In the genomic region with DNA sequence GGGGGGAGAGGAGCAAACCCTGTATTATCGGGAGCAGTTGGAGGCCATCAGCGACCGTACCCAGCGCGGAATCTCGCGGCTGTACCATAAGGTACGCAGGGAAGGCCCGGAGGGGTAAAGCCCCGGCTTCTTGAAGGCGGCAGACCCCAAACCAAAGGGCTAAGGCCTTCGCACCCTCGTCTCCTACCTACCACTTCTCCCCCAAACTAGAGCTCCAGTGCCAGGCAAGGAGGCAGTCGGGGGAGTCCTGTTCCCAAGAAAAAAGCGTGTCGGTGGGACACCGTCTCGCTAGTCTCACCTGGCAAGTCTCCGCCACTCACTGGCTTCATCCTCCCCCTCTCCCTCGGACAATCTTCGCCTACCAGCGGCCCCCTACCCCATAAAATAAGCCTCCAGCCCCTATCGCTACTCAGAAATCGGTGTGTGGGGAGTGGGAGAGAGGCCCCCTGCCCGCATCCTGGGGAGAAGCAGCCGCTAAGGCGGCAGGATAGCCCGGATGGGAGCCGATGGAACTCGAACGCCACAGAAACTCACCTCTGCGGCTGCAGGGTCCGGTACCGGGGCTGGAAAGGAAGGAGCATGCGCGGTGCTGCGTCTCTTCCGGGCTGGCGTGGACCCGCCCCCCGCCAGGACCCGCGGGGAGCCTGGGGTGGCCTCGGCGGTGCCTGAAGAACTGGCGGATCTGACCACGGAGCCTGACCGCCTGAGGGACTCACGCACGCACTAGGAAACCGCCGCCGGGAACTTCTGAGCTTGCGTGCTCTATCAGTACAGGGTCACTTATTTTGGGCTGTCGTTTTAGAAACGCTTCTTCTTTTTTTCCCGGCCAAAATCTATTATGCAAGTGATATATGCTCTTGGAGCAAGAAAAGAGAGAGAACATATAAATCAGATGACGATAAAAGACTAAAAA, we compare ENCODE assay signal across 1 cellular context.
TF ChIP-seq lines count a peak whose summit lies in the region.

TSS of gene RPS10 (minus strand) at position 572 of the 913 bp plus-strand sequence. CDS start 848 bp downstream, outside the sequence.

TF ChIP-seq in HepG2, 621 proteins besides CTCF, POLR2A, EP300 and RAD21 (continued from another document and continues in another):
- TF ChIP-seq ZNF407 (CRISPR knock-in tag; IDR thresholded peaks at IDR 0.05; ENCODE audit: not compliant biosample characterization) (peak; percentile 75), SRSF9 (IDR thresholded peaks at IDR 0.05; ENCODE audit: borderline replicate concordance, insufficient read depth, low read depth, low read length, poor library complexity, severe bottlenecking) (no peak), ZNF530 (CRISPR knock-in tag; IDR thresholded peaks at IDR 0.05; ENCODE audit: low read depth) (no peak), E2F5 (CRISPR knock-in tag; conservative IDR thresholded peaks at IDR 0.05) (no peak), ZKSCAN5 (CRISPR knock-in tag; IDR thresholded peaks at IDR 0.05) (no peak), KAT7 (CRISPR knock-in tag; IDR thresholded peaks at IDR 0.05; ENCODE audit: borderline replicate concordance) (peak; percentile 76; the same call in 1 of the 2 replicates), ZNF124 (CRISPR knock-in tag; IDR thresholded peaks at IDR 0.05) (peak; percentile 63; the same call in 1 of the 2 replicates), ARNT2 (CRISPR knock-in tag; IDR thresholded peaks at IDR 0.05; ENCODE audit: low read depth) (peak; percentile 66; the same call in 1 of the 2 replicates), SRSF4 (IDR thresholded peaks at IDR 0.05; ENCODE audit: low read depth, low read length, poor library complexity, severe bottlenecking) (no peak), GPN1 (CRISPR knock-in tag; IDR thresholded peaks at IDR 0.05; ENCODE audit: borderline replicate concordance) (no peak), ZNF17 (CRISPR knock-in tag; IDR thresholded peaks at IDR 0.05) (no peak), ZBTB25 (CRISPR knock-in tag; IDR thresholded peaks at IDR 0.05) (peak; percentile 78), ZNF781 (CRISPR knock-in tag; IDR thresholded peaks at IDR 0.05; ENCODE audit: borderline replicate concordance, not compliant biosample characterization) (peak; percentile 73), PAWR (CRISPR knock-in tag; IDR thresholded peaks at IDR 0.05; ENCODE audit: borderline replicate concordance) (no peak), PATZ1 (CRISPR knock-in tag; IDR thresholded peaks at IDR 0.05) (peak; percentile 23; the same call in 1 of the 2 replicates), ZNF644 (CRISPR knock-in tag; IDR thresholded peaks at IDR 0.05; ENCODE audit: low read depth) (no peak), CSRNP2 (CRISPR knock-in tag; conservative IDR thresholded peaks at IDR 0.05; ENCODE audit: low read depth) (no peak), KLF9 (CRISPR knock-in tag; IDR thresholded peaks at IDR 0.05; ENCODE audit: low read depth) (no peak), ZNF550 (CRISPR knock-in tag; IDR thresholded peaks at IDR 0.05; ENCODE audit: borderline replicate concordance) (no peak), CHD2 (IDR thresholded peaks at IDR 0.05; ENCODE audit: low read depth, low read length) (no peak), ZNF10 (CRISPR knock-in tag; IDR thresholded peaks at IDR 0.05; ENCODE audit: borderline replicate concordance, low read depth) (no peak), ZFP1 (CRISPR knock-in tag; IDR thresholded peaks at IDR 0.05) (no peak), ZNF83 (CRISPR knock-in tag; IDR thresholded peaks at IDR 0.05; ENCODE audit: borderline replicate concordance) (no peak), THAP11 (CRISPR knock-in tag; IDR thresholded peaks at IDR 0.05) (peak; percentile 88), ZFP82 (CRISPR knock-in tag; IDR thresholded peaks at IDR 0.05; ENCODE audit: borderline replicate concordance) (peak; percentile 86), ZNF224 (CRISPR knock-in tag; IDR thresholded peaks at IDR 0.05) (peak; percentile 72; the same call in 1 of the 2 replicates), DNMT3B (CRISPR knock-in tag; conservative IDR thresholded peaks at IDR 0.05) (peak; percentile 65; the same call in 1 of the 2 replicates), ATF7 (IDR thresholded peaks at IDR 0.05) (no peak), ATF7 (CRISPR knock-in tag; IDR thresholded peaks at IDR 0.05) (0 out of 2 replicates have a peak, but pooled peaks have one; percentile 43), RCOR2 (CRISPR knock-in tag; IDR thresholded peaks at IDR 0.05) (no peak), ATM (IDR thresholded peaks at IDR 0.05; ENCODE audit: borderline replicate concordance) (no peak)
- TF ChIP-seq, protein P1, sequence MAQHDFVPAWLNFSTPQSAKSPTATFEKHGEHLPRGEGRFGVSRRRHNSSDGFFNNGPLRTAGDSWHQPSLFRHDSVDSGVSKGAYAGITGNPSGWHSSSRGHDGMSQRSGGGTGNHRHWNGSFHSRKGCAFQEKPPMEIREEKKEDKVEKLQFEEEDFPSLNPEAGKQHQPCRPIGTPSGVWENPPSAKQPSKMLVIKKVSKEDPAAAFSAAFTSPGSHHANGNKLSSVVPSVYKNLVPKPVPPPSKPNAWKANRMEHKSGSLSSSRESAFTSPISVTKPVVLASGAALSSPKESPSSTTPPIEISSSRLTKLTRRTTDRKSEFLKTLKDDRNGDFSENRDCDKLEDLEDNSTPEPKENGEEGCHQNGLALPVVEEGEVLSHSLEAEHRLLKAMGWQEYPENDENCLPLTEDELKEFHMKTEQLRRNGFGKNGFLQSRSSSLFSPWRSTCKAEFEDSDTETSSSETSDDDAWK (CRISPR knock-in tag; IDR thresholded peaks at IDR 0.05), result no peak
- TF ChIP-seq, protein P2, sequence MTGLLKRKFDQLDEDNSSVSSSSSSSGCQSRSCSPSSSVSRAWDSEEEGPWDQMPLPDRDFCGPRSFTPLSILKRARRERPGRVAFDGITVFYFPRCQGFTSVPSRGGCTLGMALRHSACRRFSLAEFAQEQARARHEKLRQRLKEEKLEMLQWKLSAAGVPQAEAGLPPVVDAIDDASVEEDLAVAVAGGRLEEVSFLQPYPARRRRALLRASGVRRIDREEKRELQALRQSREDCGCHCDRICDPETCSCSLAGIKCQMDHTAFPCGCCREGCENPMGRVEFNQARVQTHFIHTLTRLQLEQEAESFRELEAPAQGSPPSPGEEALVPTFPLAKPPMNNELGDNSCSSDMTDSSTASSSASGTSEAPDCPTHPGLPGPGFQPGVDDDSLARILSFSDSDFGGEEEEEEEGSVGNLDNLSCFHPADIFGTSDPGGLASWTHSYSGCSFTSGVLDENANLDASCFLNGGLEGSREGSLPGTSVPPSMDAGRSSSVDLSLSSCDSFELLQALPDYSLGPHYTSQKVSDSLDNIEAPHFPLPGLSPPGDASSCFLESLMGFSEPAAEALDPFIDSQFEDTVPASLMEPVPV (CRISPR knock-in tag; IDR thresholded peaks at IDR 0.05), result peak; percentile 83; the same call in 1 of the 2 replicates
- TF ChIP-seq, protein P3, sequence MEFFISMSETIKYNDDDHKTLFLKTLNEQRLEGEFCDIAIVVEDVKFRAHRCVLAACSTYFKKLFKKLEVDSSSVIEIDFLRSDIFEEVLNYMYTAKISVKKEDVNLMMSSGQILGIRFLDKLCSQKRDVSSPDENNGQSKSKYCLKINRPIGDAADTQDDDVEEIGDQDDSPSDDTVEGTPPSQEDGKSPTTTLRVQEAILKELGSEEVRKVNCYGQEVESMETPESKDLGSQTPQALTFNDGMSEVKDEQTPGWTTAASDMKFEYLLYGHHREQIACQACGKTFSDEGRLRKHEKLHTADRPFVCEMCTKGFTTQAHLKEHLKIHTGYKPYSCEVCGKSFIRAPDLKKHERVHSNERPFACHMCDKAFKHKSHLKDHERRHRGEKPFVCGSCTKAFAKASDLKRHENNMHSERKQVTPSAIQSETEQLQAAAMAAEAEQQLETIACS (CRISPR knock-in tag; IDR thresholded peaks at IDR 0.05), result no peak
- TF ChIP-seq, protein P4, sequence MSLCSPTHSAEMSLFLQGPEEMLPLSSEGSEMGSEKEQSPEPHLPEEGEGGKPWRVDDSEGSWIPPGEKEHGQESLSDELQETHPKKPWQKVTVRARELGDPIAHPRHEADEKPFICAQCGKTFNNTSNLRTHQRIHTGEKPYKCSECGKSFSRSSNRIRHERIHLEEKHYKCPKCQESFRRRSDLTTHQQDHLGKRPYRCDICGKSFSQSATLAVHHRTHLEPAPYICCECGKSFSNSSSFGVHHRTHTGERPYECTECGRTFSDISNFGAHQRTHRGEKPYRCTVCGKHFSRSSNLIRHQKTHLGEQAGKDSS (CRISPR knock-in tag; IDR thresholded peaks at IDR 0.05; ENCODE audit: borderline replicate concordance, low read depth), result peak; percentile 83; the same call in 1 of the 2 replicates
